In genomic region chr1:212497553-212497952, GRCh38 we compare ENCODE assay signal across 27 cellular contexts.
"Had no signal": no experiment of that assay in that cellular context is flagged by ENCODE, and none has a peak within 500 bp of the region (broad histone marks: within the 10 kb centered on the region; RNA-seq: fewer than 3 reads in every experiment).

No MANE protein-coding gene starts in this region.

- ATAC-seq: activated T-cell treated with anti-CD3 and anti-CD28 coated beads, Interleukin-2, amount 50 U/mL, for 4 hours; SK-N-SH treated with all-trans-retinoic acid at 6 μM for 48 hours had no signal

- H3K4me3 ChIP-seq: Peyer's patch, SJSA1 had no signal

- H3K27me3 ChIP-seq: Peyer's patch, SJSA1 had no signal

- H3K36me3 Mint-ChIP-seq: activated CD4-positive, alpha-beta memory T cell treated with anti-CD3 and anti-CD28 coated beads for 36 hours; activated naive CD8-positive, alpha-beta T cell had no signal

- H3K27ac Mint-ChIP-seq: activated B cell treated with CpG ODN at 0.5 μM for 24 hours; activated CD4-positive, alpha-beta memory T cell treated with anti-CD3 and anti-CD28 coated beads for 36 hours; activated CD4-positive, alpha-beta T cell treated with anti-CD3 and anti-CD28 coated beads, Interleukin-2, amount 10 ng/mL, durations not matched to agents 7 days and 5 days; activated naive CD4-positive, alpha-beta T cell treated with anti-CD3 and anti-CD28 coated beads for 36 hours; activated naive CD8-positive, alpha-beta T cell; T-helper 1 cell treated with Interleukin-12 subunit alpha and Interleukin-12 subunit beta and Interleukin-4 antibody, amounts not matched to agents 30 μg/mL and 1 μg/mL, for 36 hours had no signal

- DNase-seq: activated B cell treated with CpG ODN at 0.5 μM for 24 hours; activated CD4-positive, alpha-beta memory T cell treated with anti-CD3 and anti-CD28 coated beads for 36 hours; activated CD4-positive, alpha-beta T cell treated with anti-CD3 and anti-CD28 coated beads for 1 hour; activated CD4-positive, alpha-beta T cell treated with anti-CD3 and anti-CD28 coated beads, Interleukin-2, amount 10 ng/mL, durations not matched to agents 7 days and 5 days; activated CD8-positive, alpha-beta memory T cell treated with anti-CD3 and anti-CD28 coated beads for 24 hours; activated effector memory CD4-positive, alpha-beta T cell treated with anti-CD3 and anti-CD28 coated beads, Interleukin-2, amount 50 U/mL, for 16 hours; activated naive CD4-positive, alpha-beta T cell treated with anti-CD3 and anti-CD28 coated beads for 36 hours; activated T-cell treated with anti-CD3 and anti-CD28 coated beads, Interleukin-2, amount 50 U/mL, for 4 hours; cerebellar nuclear complex; KG1; NCI-H1048; NCI-H1694; NCI-H2029; NCI-H2107; NCI-H2171 treated with DMSO at 0.1 percent for 48 hours; NCI-H526 treated with DMSO at 0.1 percent for 48 hours; NK-92 treated with Interleukin-12 subunit alpha and Interleukin-12 subunit beta, amount 100 ng/mL, for 24 hours; Peyer's patch; Right ventricle myocardium superior; SW 1271; T-helper 9 cell had no signal

- H3K4me3 Mint-ChIP-seq: activated B cell treated with CpG ODN at 0.5 μM for 24 hours; activated CD4-positive, alpha-beta memory T cell treated with anti-CD3 and anti-CD28 coated beads for 36 hours; activated CD4-positive, alpha-beta T cell treated with anti-CD3 and anti-CD28 coated beads, Interleukin-2, amount 10 ng/mL, durations not matched to agents 7 days and 5 days; activated naive CD4-positive, alpha-beta T cell treated with anti-CD3 and anti-CD28 coated beads for 36 hours; activated naive CD8-positive, alpha-beta T cell; activated T-cell treated with anti-CD3 and anti-CD28 coated beads, Interleukin-2, amount 50 U/mL, for 4 hours; T-helper 1 cell treated with Interleukin-12 subunit alpha and Interleukin-12 subunit beta and Interleukin-4 antibody, amounts not matched to agents 30 μg/mL and 1 μg/mL, for 36 hours had no signal

- H3K4me1 ChIP-seq: SJSA1 had no signal

- H3K27ac ChIP-seq: brain microvascular endothelial cell, Peyer's patch, RWPE1, SJSA1 had no signal

- H3K36me3 ChIP-seq: brain microvascular endothelial cell, Peyer's patch, SJSA1 had no signal

- H3K4me1 Mint-ChIP-seq: activated CD4-positive, alpha-beta T cell treated with anti-CD3 and anti-CD28 coated beads, Interleukin-2, amount 10 ng/mL, durations not matched to agents 7 days and 5 days had no signal

- H3K27me3 Mint-ChIP-seq: activated naive CD8-positive, alpha-beta T cell had no signal

- H3K9me3 ChIP-seq: Peyer's patch, SJSA1 had no signal

- H3K9me3 Mint-ChIP-seq: activated B cell treated with CpG ODN at 0.5 μM for 24 hours; activated CD4-positive, alpha-beta memory T cell treated with anti-CD3 and anti-CD28 coated beads for 36 hours; activated CD4-positive, alpha-beta T cell treated with anti-CD3 and anti-CD28 coated beads, Interleukin-2, amount 10 ng/mL, durations not matched to agents 7 days and 5 days; activated naive CD4-positive, alpha-beta T cell treated with anti-CD3 and anti-CD28 coated beads for 36 hours; activated T-cell treated with anti-CD3 and anti-CD28 coated beads, Interleukin-2, amount 50 U/mL, for 4 hours; T-helper 1 cell treated with Interleukin-12 subunit alpha and Interleukin-12 subunit beta and Interleukin-4 antibody, amounts not matched to agents 30 μg/mL and 1 μg/mL, for 36 hours had no signal
